ENCODE assay signal across 26 cellular contexts in the genomic region with DNA sequence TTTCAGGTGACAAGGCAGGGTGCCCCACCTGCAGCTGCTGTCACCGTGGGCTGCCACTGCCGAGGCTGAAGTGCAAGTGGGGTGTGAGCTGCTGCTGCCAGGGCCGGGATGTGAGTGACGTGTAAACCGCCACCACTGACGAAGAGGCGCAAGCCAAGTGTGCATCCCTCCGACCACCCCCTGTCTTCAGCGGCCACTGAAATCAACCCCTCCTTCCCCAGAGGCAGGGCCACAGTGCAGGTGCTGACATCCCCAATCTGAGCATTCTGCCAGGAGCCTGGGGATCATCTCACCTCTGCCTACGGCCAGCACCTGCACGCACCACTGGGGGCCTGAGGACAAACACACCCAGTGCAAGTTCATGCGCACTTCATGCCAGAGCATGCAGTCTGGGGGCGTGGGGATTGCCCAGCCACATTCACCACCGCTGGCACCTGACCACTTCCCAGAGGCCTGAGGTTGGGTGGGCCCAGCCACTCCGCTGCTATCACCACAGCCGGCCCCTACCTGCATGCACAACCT.
"Had no signal": no experiment of that assay in that cellular context is flagged by ENCODE, and none has a peak within 500 bp of the region (broad histone marks: within the 10 kb centered on the region; RNA-seq: fewer than 3 reads in every experiment).

No MANE protein-coding gene starts in this region.

- H3K4me1 Mint-ChIP-seq: activated B cell treated with CpG ODN at 0.5 μM for 24 hours; activated naive CD4-positive, alpha-beta T cell treated with anti-CD3 and anti-CD28 coated beads, Interleukin-2, amount 50 U/mL, for 24 hours; activated naive CD8-positive, alpha-beta T cell treated with anti-CD3 and anti-CD28 coated beads, Interleukin-2, amount 50 U/mL, for 24 hours; activated T-helper 17 cell treated with anti-CD3 and anti-CD28 coated beads, Interleukin-2, amount 50 U/mL, for 72 hours had no signal

- H3K4me1 ChIP-seq: esophagus squamous epithelium, heart right ventricle, left lung, stomach, suprapubic skin, tibial artery, uterus had no signal

- H3K9me3 ChIP-seq: esophagus squamous epithelium, heart right ventricle, left lung, stomach, suprapubic skin, tibial artery, uterus had no signal

- H3K27me3 Mint-ChIP-seq: activated B cell treated with CpG ODN at 0.5 μM for 24 hours; activated naive CD4-positive, alpha-beta T cell treated with anti-CD3 and anti-CD28 coated beads, Interleukin-2, amount 50 U/mL, for 24 hours; activated naive CD8-positive, alpha-beta T cell treated with anti-CD3 and anti-CD28 coated beads, Interleukin-2, amount 50 U/mL, for 24 hours; activated T-helper 17 cell treated with anti-CD3 and anti-CD28 coated beads, Interleukin-2, amount 50 U/mL, for 72 hours had no signal

- DNase-seq: activated B cell treated with CpG ODN at 0.5 μM for 24 hours; activated gamma-delta T cell treated with Interleukin-2 at 50 U/mL for 16 hours; activated naive CD8-positive, alpha-beta T cell treated with anti-CD3 and anti-CD28 coated beads, Interleukin-2, amount 50 U/mL, for 24 hours; activated T-cell treated with anti-CD3 and anti-CD28 coated beads, Interleukin-2, amount 50 U/mL, for 4 hours; amygdala; caudate nucleus; dermis blood vessel endothelial cell; effector CD8-positive, alpha-beta T cell; esophagus squamous epithelium; foreskin melanocyte; heart right ventricle; kidney glomerular epithelial cell; left lung; mucosa of descending colon; occipital lobe; right cardiac atrium; stimulated activated CD4-positive, alpha-beta T cell treated with anti-CD3 and anti-CD28 coated beads, Interleukin-2, amount 100 ng/mL, for 48 hours; stomach; T-helper 2 cell; tibial artery; uterus had no signal

- H3K36me3 Mint-ChIP-seq: activated naive CD4-positive, alpha-beta T cell treated with anti-CD3 and anti-CD28 coated beads, Interleukin-2, amount 50 U/mL, for 24 hours had no signal

- H3K9me3 Mint-ChIP-seq: activated B cell treated with CpG ODN at 0.5 μM for 24 hours; activated naive CD8-positive, alpha-beta T cell treated with anti-CD3 and anti-CD28 coated beads, Interleukin-2, amount 50 U/mL, for 24 hours; activated T-cell treated with anti-CD3 and anti-CD28 coated beads, Interleukin-2, amount 50 U/mL, for 4 hours had no signal

- H3K27ac Mint-ChIP-seq: activated B cell treated with CpG ODN at 0.5 μM for 24 hours; activated naive CD4-positive, alpha-beta T cell treated with anti-CD3 and anti-CD28 coated beads, Interleukin-2, amount 50 U/mL, for 24 hours; activated naive CD8-positive, alpha-beta T cell treated with anti-CD3 and anti-CD28 coated beads, Interleukin-2, amount 50 U/mL, for 24 hours; activated T-helper 17 cell treated with anti-CD3 and anti-CD28 coated beads, Interleukin-2, amount 50 U/mL, for 72 hours had no signal

- ATAC-seq: activated naive CD8-positive, alpha-beta T cell treated with anti-CD3 and anti-CD28 coated beads, Interleukin-2, amount 50 U/mL, for 24 hours; activated T-helper 17 cell treated with anti-CD3 and anti-CD28 coated beads, Interleukin-2, amount 50 U/mL, for 72 hours; heart right ventricle; left lung; mucosa of descending colon had no signal

- H3K27ac ChIP-seq: epithelial cell of prostate, esophagus squamous epithelium, heart right ventricle, left lung, stomach, suprapubic skin, tibial artery, uterus had no signal

- H3K4me3 ChIP-seq: esophagus squamous epithelium, heart right ventricle, left lung, lung, mucosa of descending colon, stomach, suprapubic skin, tibial artery, uterus had no signal

- H3K4me3 Mint-ChIP-seq: activated B cell treated with CpG ODN at 0.5 μM for 24 hours; activated naive CD4-positive, alpha-beta T cell treated with anti-CD3 and anti-CD28 coated beads, Interleukin-2, amount 50 U/mL, for 24 hours; activated naive CD8-positive, alpha-beta T cell treated with anti-CD3 and anti-CD28 coated beads, Interleukin-2, amount 50 U/mL, for 24 hours; activated T-cell treated with anti-CD3 and anti-CD28 coated beads, Interleukin-2, amount 50 U/mL, for 4 hours; activated T-helper 17 cell treated with anti-CD3 and anti-CD28 coated beads, Interleukin-2, amount 50 U/mL, for 72 hours had no signal

- H3K27me3 ChIP-seq: left lung, uterus had no signal

- H3K36me3 ChIP-seq: esophagus squamous epithelium, heart right ventricle, left lung, stomach, suprapubic skin, tibial artery, uterus had no signal
